ENCODE assay signal across 1 cellular context in genomic region chr3:108524547-108524946, GRCh38.
TF ChIP-seq lines count a peak whose summit lies in the region.

No MANE protein-coding gene starts in this region.

TF ChIP-seq in GM23338, 12 proteins besides CTCF, POLR2A, EP300 and RAD21 (continued from another document):
- TF ChIP-seq ZNF462 (CRISPR knock-in tag; IDR thresholded peaks at IDR 0.05) = no peak
